ENCODE assay signal across 1 cellular context in genomic region chr3:134666885-134667284, GRCh38.
TF ChIP-seq lines count a peak whose summit lies in the region.

No MANE protein-coding gene starts in this region.

TF ChIP-seq in WTC11, 78 proteins besides CTCF, POLR2A, EP300 and RAD21 (continued from another document):
- TF ChIP-seq ARID4B (CRISPR knock-in tag; IDR thresholded peaks at IDR 0.05; ENCODE audit: borderline replicate concordance) = no peak
- no peak for TF ChIP-seq IRF2 (CRISPR knock-in tag; IDR thresholded peaks at IDR 0.05; ENCODE audit: borderline replicate concordance, low read depth)
- TF ChIP-seq GABPB1 (CRISPR knock-in tag; IDR thresholded peaks at IDR 0.05) = no peak
- no peak for TF ChIP-seq ZNF317 (CRISPR knock-in tag; IDR thresholded peaks at IDR 0.05; ENCODE audit: borderline replicate concordance, low read depth)
- TF ChIP-seq JAZF1 (CRISPR knock-in tag; IDR thresholded peaks at IDR 0.05) = no peak
